Comparison of ENCODE assay signal across 16 cellular contexts in genomic region chr16:46850619-46851555, GRCh38. TPM values are rescaled to one million over a fixed set of nuclear protein-coding genes. Genes with fewer than 3 reads are reported as not detected.
DNase-seq lines count a peak whose midpoint lies in the region; ATAC-seq and TF ChIP-seq lines count a peak whose summit lies in the region.
"Had no signal": no experiment of that assay in that cellular context is flagged by ENCODE, and none has a peak within 500 bp of the region (broad histone marks: within the 10 kb centered on the region; RNA-seq: fewer than 3 reads in every experiment).

No MANE protein-coding gene starts in this region.

- no peak overlapping the region for H2BK5ac ChIP-seq in IMR-90 (ENCODE audit: low read depth, low read length, poor library complexity, severe bottlenecking)

- in situ Hi-C loops in IMR-90 (cut with MboI; ENCODE audit: low sequenced_read_pairs): no loop called here

- H3K4me3 ChIP-seq in HEK293 (ENCODE audit: low read depth, low read length) (no peak overlapping the region), IMR-90 (ENCODE audit: insufficient read depth, low read depth, low read length) (no peak overlapping the region), mucosa of rectum (ENCODE audit: low read length in 2 of 2) (no peak overlapping the region)
- H3K4me3 ChIP-seq: GM23338 had no signal

- no peak overlapping the region for H4K91ac ChIP-seq in IMR-90 (ENCODE audit: insufficient read depth, low read depth, low read length)

- no peak overlapping the region for H2BK15ac ChIP-seq in IMR-90 (ENCODE audit: low read depth, low read length)

- H3K4ac ChIP-seq in IMR-90 (ENCODE audit: low read depth, low read length): no peak overlapping the region; the same call in 1 of the 2 replicates

- H2AK9ac ChIP-seq in IMR-90 (replicated peaks; ENCODE audit: low read depth, low read length, poor library complexity): no peak overlapping the region

- TF ChIP-seq POLR2A in IMR-90 (IDR thresholded peaks at IDR 0.05; ENCODE audit: low read depth, low read length): no peak

- H4K8ac ChIP-seq in IMR-90 (ENCODE audit: low read depth in 2 of 2, low read length in 2 of 2): no peak overlapping the region

- H3K23ac ChIP-seq in IMR-90 (ENCODE audit: low read depth, low read length): peak overlapping the region; percentile 72; the same call in 1 of the 2 replicates

- no peaks in the 10 kb centered on the region for H3K4me1 ChIP-seq in HEK293 (ENCODE audit: control insufficient read depth, insufficient read depth, low read length)
- H3K4me1 ChIP-seq in IMR-90 (ENCODE audit: control insufficient read depth, insufficient read depth, low read length): no peaks in the 10 kb centered on the region
- H3K4me1 ChIP-seq in mucosa of rectum (ENCODE audit: control insufficient read depth in 2 of 2, insufficient read depth in 2 of 2, low read length in 2 of 2): no peaks in the 10 kb centered on the region

- peak overlapping the region; percentile 26 for H2AFZ ChIP-seq in IMR-90 (replicated peaks; ENCODE audit: low read length, poor library complexity)
- H2AFZ ChIP-seq: GM23338 had no signal

- H2BK120ac ChIP-seq in IMR-90 (ENCODE audit: low read depth, low read length): no peak overlapping the region

- POLR2A ChIA-PET in HEK293 (lab: Yijun Ruan, JAX) (interaction anchor here (0.7 kb wide), 1 partner anchor 33 kb away, joined by 4 read pairs; the partner anchor contains the start of gene GPT2), IMR-90 (lab: Charles Lee; ENCODE audit: unreplicated experiment) (no interaction called here)

- intact Hi-C loops in IMR-90 (cut with micrococcal nuclease) (loop anchor here (5.0 to 10.0 kb wide), 2 partner anchors 36 to 294 kb away; partner anchors contain the start of gene NETO2), left cardiac atrium (cut with DNase I) (loop anchor here in 1 of 2 donors (5.0 kb wide), 2 partner anchors 76 to 1316 kb away; no protein-coding TSS in a partner anchor)

- no peaks in the 10 kb centered on the region for H3K9me3 ChIP-seq in HEK293 (ENCODE audit: control insufficient read depth, insufficient read depth, low read depth, low read length)
- H3K9me3 ChIP-seq in IMR-90 (ENCODE audit: control insufficient read depth, insufficient read depth, low read length): no peaks in the 10 kb centered on the region
- no peaks in the 10 kb centered on the region for H3K9me3 ChIP-seq in mucosa of rectum (ENCODE audit: control insufficient read depth in 2 of 2, low read length in 2 of 2)
- H3K9me3 ChIP-seq: Caco-2 had no signal

- no peak for TF ChIP-seq CTCF in HEK293 (tag by site-specific recombination; IDR thresholded peaks at IDR 0.05)
- TF ChIP-seq CTCF in IMR-90 (conservative IDR thresholded peaks at IDR 0.05; ENCODE audit: low read depth, low read length): no peak

- dilution Hi-C loops in IMR-90 (cut with HindIII; ENCODE audit: low sequenced_read_pairs, unreplicated experiment): no loop called here

- ATAC-seq in GM18870 (IDR thresholded peaks at IDR 0.05; ENCODE audit: unreplicated experiment) (peak; percentile 44), IMR-90 (ENCODE audit: low read depth) (no peak), left cardiac atrium (no peak)
- ATAC-seq: GM23338 had no signal

- no peak overlapping the region for H3K14ac ChIP-seq in IMR-90 (replicated peaks; ENCODE audit: low read depth, low read length)

- no peak overlapping the region for H3K27ac ChIP-seq in HEK293 (ENCODE audit: extremely low read depth, low read depth, low read length)
- no peak overlapping the region for H3K27ac ChIP-seq in IMR-90 (ENCODE audit: insufficient read depth, low read length)
- H3K27ac ChIP-seq in mucosa of rectum (ENCODE audit: low read depth in 2 of 2, low read length in 2 of 2): peak overlapping the region; percentile 9 to 50

- no peaks in the 10 kb centered on the region for H3K36me3 ChIP-seq in HEK293 (ENCODE audit: control insufficient read depth in 2 of 2, insufficient read depth in 1 of 2, low read length in 2 of 2)
- no peaks in the 10 kb centered on the region for H3K36me3 ChIP-seq in IMR-90 (ENCODE audit: control insufficient read depth, insufficient read depth, low read length)
- H3K36me3 ChIP-seq in mucosa of rectum (ENCODE audit: control insufficient read depth in 2 of 2, insufficient read depth in 2 of 2, low read length in 2 of 2): no peaks in the 10 kb centered on the region

- H3K9me1 ChIP-seq in IMR-90 (ENCODE audit: insufficient read depth, low read length): no peaks in the 10 kb centered on the region

- H3K18ac ChIP-seq in IMR-90 (ENCODE audit: low read depth, low read length): no peak overlapping the region

- no TSS peak for BruUV-seq in IMR-90 (replicated peaks; lab: Mats Ljungman, UMichigan)

- H3K79me1 ChIP-seq in IMR-90 (ENCODE audit: low read depth in 1 of 2, low read length in 2 of 2): no peaks in the 10 kb centered on the region

- H3K56ac ChIP-seq in IMR-90 (ENCODE audit: extremely low read depth, insufficient read depth, low read length): no peak overlapping the region

- H3K27me3 ChIP-seq in IMR-90 (ENCODE audit: control insufficient read depth, insufficient read depth, low read length) (peaks cover 2% of the 10 kb centered on the region; the same call in 1 of the 2 replicates), mucosa of rectum (ENCODE audit: control insufficient read depth in 2 of 2, insufficient read depth in 2 of 2, low read length in 2 of 2) (no peaks in the 10 kb centered on the region)

- no peak overlapping the region for H3K4me2 ChIP-seq in IMR-90 (ENCODE audit: low read depth, low read length)
- H3K4me2 ChIP-seq: GM23338 had no signal

- H3K9ac ChIP-seq in IMR-90 (ENCODE audit: low read depth, low read length): no peak overlapping the region
- no peak overlapping the region for H3K9ac ChIP-seq in mucosa of rectum (ENCODE audit: low read depth in 1 of 2, low read length in 2 of 2)

- DNase-seq in IMR-90 (no peak), left cardiac atrium (no peak), NCI-H2081 treated with DMSO at 0.1 percent for 48 hours (lab: John Stamatoyannopoulos, UW) (no peak), NCI-H1092 treated with DMSO at 0.1 percent for 48 hours (lab: John Stamatoyannopoulos, UW) (no peak), middle frontal gyrus (ENCODE audit: extremely low spot score, low spot score) (no peak)
- DNase-seq: activated CD4-positive, alpha-beta memory T cell treated with anti-CD3 and anti-CD28 coated beads for 36 hours; activated naive CD8-positive, alpha-beta T cell treated with anti-CD3 and anti-CD28 coated beads, Interleukin-2, amount 10 ng/mL, durations not matched to agents 7 days and 5 days; activated T-cell treated with anti-CD3 and anti-CD28 coated beads, Interleukin-2, amount 50 U/mL, for 48 hours; Caco-2; effector CD4-positive, alpha-beta T cell; kidney glomerular epithelial cell; NCI-H748 treated with DMSO at 0.1 percent for 48 hours had no signal

- H2BK20ac ChIP-seq in IMR-90 (ENCODE audit: low read depth, low read length): no peak overlapping the region

- TF ChIP-seq RAD21 in IMR-90 (IDR thresholded peaks at IDR 0.05; ENCODE audit: low read length): no peak

- CTCF ChIA-PET in HEK293 (lab: Yijun Ruan, JAX): interaction anchor here (0.7 to 1.3 kb wide), 6 partner anchors 10 to 351 kb away, joined by 3 to 4 read pairs (median 4); no protein-coding TSS in a partner anchor
- CTCF ChIA-PET in IMR-90 (lab: Yijun Ruan, JAX): interaction anchor here (0.6 kb wide), 1 partner anchor 54 kb away, joined by 4 read pairs; no protein-coding TSS in a partner anchor

- WGBS in IMR-90 (ENCODE audit: extremely low coverage in 2 of 2, insufficient read length in 1 of 2), 2 experiments: no CpG with 5 or more reads among the region's 5 CpGs

- H4K20me1 ChIP-seq in IMR-90 (ENCODE audit: insufficient read depth, low read length): no peaks in the 10 kb centered on the region

- no peak overlapping the region for H4K5ac ChIP-seq in IMR-90 (ENCODE audit: low read depth, low read length)

- H2AK5ac ChIP-seq in IMR-90 (ENCODE audit: low read depth, low read length): no peak overlapping the region

TF ChIP-seq in HEK293, 187 proteins besides CTCF, POLR2A, EP300 and RAD21 (continues in another document):
- TF ChIP-seq ZNF140 (tag by site-specific recombination; IDR thresholded peaks at IDR 0.05) (no peak), SCRT1 (tag by site-specific recombination; IDR thresholded peaks at IDR 0.05; ENCODE audit: borderline replicate concordance) (peak; percentile 63; the same call in 1 of the 2 replicates), HOXA7 (CRISPR knock-in tag; IDR thresholded peaks at IDR 0.05; ENCODE audit: borderline replicate concordance) (no peak), SCRT2 (tag by site-specific recombination; IDR thresholded peaks at IDR 0.05) (peak; percentile 45)

TF ChIP-seq in IMR-90, 13 proteins besides CTCF, POLR2A, EP300 and RAD21 (continues in another document):
- TF ChIP-seq MAFK (IDR thresholded peaks at IDR 0.05; ENCODE audit: low read depth, low read length) (no peak), NFE2L2 (IDR thresholded peaks at IDR 0.05; ENCODE audit: low read depth, low read length) (no peak), ELK1 (IDR thresholded peaks at IDR 0.05; ENCODE audit: borderline replicate concordance, low read depth, low read length) (no peak), BHLHE40 (IDR thresholded peaks at IDR 0.05; ENCODE audit: low read depth, low read length) (no peak), RFX5 (IDR thresholded peaks at IDR 0.05; ENCODE audit: low read depth, low read length) (no peak), MAZ (IDR thresholded peaks at IDR 0.05; ENCODE audit: borderline replicate concordance, low read depth, low read length) (no peak), CEBPB (IDR thresholded peaks at IDR 0.05; ENCODE audit: low read depth, low read length) (no peak), RCOR1 (IDR thresholded peaks at IDR 0.05; ENCODE audit: insufficient replicate concordance, low read length) (no peak)

RNA-seq across cellular contexts. Expression of gene C16orf87, which starts 19.9 kb away (rescaled TPM):
- total RNA-seq in IMR-90 (2012; rRNA removed): 6.3 and 16.4 TPM in 2 replicates
- polyA plus RNA-seq in IMR-90 (2012; rRNA removed): 6.2 and 8.1 TPM in 2 replicates
- 1.0 and 1.2 TPM in 2 replicates for polyA plus RNA-seq in IMR-90 (2012; cell fraction: cytosol; rRNA removed)
- 0.32 and 2.2 TPM in 2 replicates for polyA plus RNA-seq in IMR-90 (2012; cell fraction: nucleus; rRNA removed; ENCODE audit: low replicate concordance)
- total RNA-seq in left cardiac atrium: 10 to 100 TPM in 1 of 2 donors, 1 to 10 TPM in 1; 8.6 to 10.2 TPM

RNA-seq across cellular contexts. Expression of gene GPT2, which starts 33.3 kb away (rescaled TPM):
- total RNA-seq in IMR-90 (2012; rRNA removed): 20.8 and 31.5 TPM in 2 replicates
- polyA plus RNA-seq in IMR-90 (2012; rRNA removed): 23.2 and 26.4 TPM in 2 replicates
- 26.5 and 36.1 TPM in 2 replicates for polyA plus RNA-seq in IMR-90 (2012; cell fraction: cytosol; rRNA removed)
- 20.3 and 39.8 TPM in 2 replicates for polyA plus RNA-seq in IMR-90 (2012; cell fraction: nucleus; rRNA removed; ENCODE audit: low replicate concordance)
- total RNA-seq in left cardiac atrium: 10 to 100 TPM; 14.0 to 24.5 TPM

Comparison
In these comparisons a context has a peak if more than half of its experiments do, and no peak if none do; other contexts are left out.
1. H3K27ac ChIP-seq: peak in mucosa of rectum (2 of 2); none in HEK293 (single experiment) and IMR-90 (single experiment).